ENCODE assay signal across 7 cellular contexts in genomic region chr4:103076777-103077347, GRCh38. TPM values are rescaled to one million over a fixed set of nuclear protein-coding genes. Genes with fewer than 3 reads are reported as not detected.
DNase-seq lines count a peak whose midpoint lies in the region; ATAC-seq and TF ChIP-seq lines count a peak whose summit lies in the region.

No MANE protein-coding gene starts in this region.

- H3K27ac Mint-ChIP-seq in brain (peak overlapping the region; percentile 88 to 97 (median 96)), mesothelial cell of epicardium (peak overlapping the region; percentile 26)

- H3K4me1 Mint-ChIP-seq in brain = peaks cover 52% of the 10 kb centered on the region
- peaks cover 16% of the 10 kb centered on the region for H3K4me1 Mint-ChIP-seq in mesothelial cell of epicardium

- H3K9me3 ChIP-seq in MG63 = no peaks in the 10 kb centered on the region

- no peak for DNase-seq in MG63
- no peak for DNase-seq in mesothelial cell of epicardium (ENCODE audit: low spot score in 2 of 2, unreplicated experiment in 2 of 2)
- no peak for DNase-seq in kidney tubule cell (ENCODE audit: low spot score)
- DNase-seq in NCI-H1417 (lab: John Stamatoyannopoulos, UW) = no peak

- peaks cover 28% of the 10 kb centered on the region for H3K36me3 Mint-ChIP-seq in brain
- H3K36me3 Mint-ChIP-seq in mesothelial cell of epicardium = peaks cover 16% of the 10 kb centered on the region

- H3K36me3 ChIP-seq in MG63 = no peaks in the 10 kb centered on the region

- no peaks in the 10 kb centered on the region for H3K27me3 ChIP-seq in MG63

- peak overlapping the region; percentile 63 for H3K4me3 ChIP-seq in MG63

- no peak for TF ChIP-seq CTCF in brain (conservative IDR thresholded peaks at IDR 0.05)
- no peak for TF ChIP-seq CTCF in mesothelial cell of epicardium (IDR thresholded peaks at IDR 0.05; ENCODE audit: unreplicated experiment)

- H3K9me3 Mint-ChIP-seq in brain (peaks cover 0 to 3% (median 0%) of the 10 kb centered on the region in 5 experiments), mesothelial cell of epicardium (no peaks in the 10 kb centered on the region)

- H3K4me3 Mint-ChIP-seq in brain = peak overlapping the region; percentile 87 to 99 (median 88)
- H3K4me3 Mint-ChIP-seq in mesothelial cell of epicardium = peak overlapping the region; percentile 65

- H3K27me3 Mint-ChIP-seq in brain (peaks cover 7% of the 10 kb centered on the region), mesothelial cell of epicardium (ENCODE audit: low read depth) (no peaks in the 10 kb centered on the region)

- ATAC-seq in GM18498 (IDR thresholded peaks at IDR 0.05; ENCODE audit: unreplicated experiment) (peak; percentile 46), GM21529 (IDR thresholded peaks at IDR 0.05; ENCODE audit: unreplicated experiment) (peak; percentile 49)

RNA-seq across cellular contexts. Expression of gene SLC9B2, which starts 0.3 kb away (rescaled TPM):
- total RNA-seq in MG63 (2014; rRNA removed; shearing (Covaris generic); ENCODE audit: low replicate concordance) = 13.6 and 14.3 TPM in 2 replicates
- 11.7 TPM for polyA plus RNA-seq in brain (ENCODE audit: insufficient read depth, low read depth, low replicate concordance)
- 12.0 to 13.4 TPM (median 12.1 TPM) in 3 replicates for total RNA-seq in mesothelial cell of epicardium

RNA-seq across cellular contexts. Expression of gene BDH2, which starts 22.8 kb away (rescaled TPM):
- total RNA-seq in MG63 (2014; rRNA removed; shearing (Covaris generic); ENCODE audit: low replicate concordance) = 3.3 and 4.0 TPM in 2 replicates
- 23.3 TPM for polyA plus RNA-seq in brain (ENCODE audit: insufficient read depth, low read depth, low replicate concordance)
- 102 to 105 TPM (median 103 TPM) in 3 replicates for total RNA-seq in mesothelial cell of epicardium

RNA-seq across cellular contexts. Expression of gene SLC9B1, which starts 57.4 kb away (rescaled TPM):
- total RNA-seq in MG63 (2014; rRNA removed; shearing (Covaris generic); ENCODE audit: low replicate concordance) = 1.5 and 2.3 TPM in 2 replicates
- 1.2 TPM for polyA plus RNA-seq in brain (ENCODE audit: insufficient read depth, low read depth, low replicate concordance)
- total RNA-seq in mesothelial cell of epicardium = 3.2 to 4.7 TPM (median 4.5 TPM) in 3 replicates

Comparison
In these comparisons a context has a peak if more than half of its experiments do, and no peak if none do; other contexts are left out.
1. RNA of gene BDH2, which starts 22.8 kb away (total RNA-seq): 102 to 105 TPM in mesothelial cell of epicardium; 3.3 to 4.0 TPM in MG63; every median in the first group is over 10 times any median in the second.